In genomic region chr11:78203184-78203583, GRCh38 we compare ENCODE assay signal across 13 cellular contexts. TPM values are rescaled to one million over a fixed set of nuclear protein-coding genes. Genes with fewer than 3 reads are reported as not detected.
DNase-seq lines count a peak whose midpoint lies in the region; ATAC-seq, FAIRE-seq and TF ChIP-seq lines count a peak whose summit lies in the region.
"Had no signal": no experiment of that assay in that cellular context is flagged by ENCODE, and none has a peak within 500 bp of the region (broad histone marks: within the 10 kb centered on the region; RNA-seq: fewer than 3 reads in every experiment).

No MANE protein-coding gene starts in this region.

- peaks cover 0 to 72% (median 10%) of the 10 kb centered on the region in 6 donors for H3K36me3 ChIP-seq in spleen
- H3K36me3 ChIP-seq: SJCRH30 had no signal

- peak overlapping the region; percentile 30; the same call in 1 of the 2 replicates for H3K27ac Mint-ChIP-seq in WTC11
- peak overlapping the region; percentile 81 for H3K27ac Mint-ChIP-seq in activated naive CD8-positive, alpha-beta T cell treated with anti-CD3 and anti-CD28 coated beads, Interleukin-2, amount 50 U/mL, for 24 hours

- WGBS in spleen, 5 donors: 56 to 71% (median 61%) methylated on average over 10 of the region's 10 CpGs

- H3K4me3 ChIP-seq in spleen: peak overlapping the region in 2 of 8 donors; percentile 4 to 25
- H3K4me3 ChIP-seq: A549, cardiac muscle cell, SJCRH30 had no signal

- CTCF ChIA-PET in WTC11 (lab: Charles Lee): no interaction called here

- H3K4me1 Mint-ChIP-seq in WTC11: peaks cover 5% of the 10 kb centered on the region
- H3K4me1 Mint-ChIP-seq in activated naive CD8-positive, alpha-beta T cell treated with anti-CD3 and anti-CD28 coated beads, Interleukin-2, amount 50 U/mL, for 24 hours: peaks cover 33% of the 10 kb centered on the region

- peak; percentile 23 for DNase-seq in activated T-cell treated with anti-CD3 and anti-CD28 coated beads for 4 hours
- DNase-seq in activated T-cell treated with anti-CD3 and anti-CD28 coated beads, Interleukin-2, amount 50 U/mL, for 1 hour: no peak
- no peak for DNase-seq in WTC11 (ENCODE audit: low spot score)
- no peak for DNase-seq in activated naive CD8-positive, alpha-beta T cell treated with anti-CD3 and anti-CD28 coated beads, Interleukin-2, amount 50 U/mL, for 24 hours
- DNase-seq in spleen: peak; percentile 12
- DNase-seq in H54 (ENCODE audit: insufficient read length, low spot score): no peak
- DNase-seq in NCI-H524 (lab: John Stamatoyannopoulos, UW): no peak
- no peak for DNase-seq in NCI-H69 (lab: John Stamatoyannopoulos, UW)
- DNase-seq: NCI-H1048, NCI-H526, SJCRH30 had no signal

- TF ChIP-seq POLR2A in spleen (IDR thresholded peaks at IDR 0.05): no peak
- no peak for TF ChIP-seq POLR2A in H54 (IDR thresholded peaks at IDR 0.05; ENCODE audit: low read depth, low read length)

- no peak overlapping the region for H3K4me3 Mint-ChIP-seq in WTC11
- peak overlapping the region; percentile 66 for H3K4me3 Mint-ChIP-seq in activated naive CD8-positive, alpha-beta T cell treated with anti-CD3 and anti-CD28 coated beads, Interleukin-2, amount 50 U/mL, for 24 hours

- peaks cover 0 to 21% (median 14%) of the 10 kb centered on the region in 6 donors for H3K4me1 ChIP-seq in spleen
- H3K4me1 ChIP-seq: A549, SJCRH30 had no signal

- peak overlapping the region in 3 of 8 donors; percentile 24 to 61 (median 34) for H3K27ac ChIP-seq in spleen
- H3K27ac ChIP-seq: A549, cardiac muscle cell, SJCRH30 had no signal

- ATAC-seq in WTC11: no peak
- ATAC-seq in activated naive CD8-positive, alpha-beta T cell treated with anti-CD3 and anti-CD28 coated beads, Interleukin-2, amount 50 U/mL, for 24 hours: no peak
- ATAC-seq: A549 had no signal

- intact Hi-C loops in spleen (cut with DNase I; ENCODE audit: low total_unique reads): no loop called here

- H3K27me3 Mint-ChIP-seq in WTC11 (ENCODE audit: low read depth): no peaks in the 10 kb centered on the region
- no peaks in the 10 kb centered on the region for H3K27me3 Mint-ChIP-seq in activated naive CD8-positive, alpha-beta T cell treated with anti-CD3 and anti-CD28 coated beads, Interleukin-2, amount 50 U/mL, for 24 hours

- FAIRE-seq in H54 (lab: Jason Lieb, UNC): no peak
- FAIRE-seq: A549 had no signal

- H3K36me3 Mint-ChIP-seq in WTC11: peaks cover 3% of the 10 kb centered on the region; the same call in 1 of the 2 replicates
- peaks cover 5% of the 10 kb centered on the region for H3K36me3 Mint-ChIP-seq in activated naive CD8-positive, alpha-beta T cell treated with anti-CD3 and anti-CD28 coated beads, Interleukin-2, amount 50 U/mL, for 24 hours (ENCODE audit: low read depth)

- no peak for TF ChIP-seq CTCF in WTC11 (IDR thresholded peaks at IDR 0.05)
- no peak for TF ChIP-seq CTCF in spleen (IDR thresholded peaks at IDR 0.05 in 8 of 11, conservative IDR thresholded peaks at IDR 0.05 in 3 of 11)

- POLR2A ChIA-PET in WTC11 (lab: Charles Lee): interaction anchor here (0.7 kb wide), 1 partner anchor 451 kb away, joined by 4 read pairs; no protein-coding TSS in a partner anchor

- H3K27me3 ChIP-seq in spleen (replicated peaks in 1 of 7): no peaks in the 10 kb centered on the region
- H3K27me3 ChIP-seq: cardiac muscle cell, SJCRH30 had no signal

- H3K9me3 Mint-ChIP-seq in WTC11: no peaks in the 10 kb centered on the region
- H3K9me3 Mint-ChIP-seq in activated naive CD8-positive, alpha-beta T cell treated with anti-CD3 and anti-CD28 coated beads, Interleukin-2, amount 50 U/mL, for 24 hours: no peaks in the 10 kb centered on the region

- no peaks in the 10 kb centered on the region for H3K9me3 ChIP-seq in spleen
- H3K9me3 ChIP-seq: A549, SJCRH30 had no signal

TF ChIP-seq in WTC11, 78 proteins besides CTCF, POLR2A, EP300 and RAD21:
- no peak for TF ChIP-seq NR1H2 (CRISPR knock-in tag; IDR thresholded peaks at IDR 0.05)
- TF ChIP-seq, protein P1, sequence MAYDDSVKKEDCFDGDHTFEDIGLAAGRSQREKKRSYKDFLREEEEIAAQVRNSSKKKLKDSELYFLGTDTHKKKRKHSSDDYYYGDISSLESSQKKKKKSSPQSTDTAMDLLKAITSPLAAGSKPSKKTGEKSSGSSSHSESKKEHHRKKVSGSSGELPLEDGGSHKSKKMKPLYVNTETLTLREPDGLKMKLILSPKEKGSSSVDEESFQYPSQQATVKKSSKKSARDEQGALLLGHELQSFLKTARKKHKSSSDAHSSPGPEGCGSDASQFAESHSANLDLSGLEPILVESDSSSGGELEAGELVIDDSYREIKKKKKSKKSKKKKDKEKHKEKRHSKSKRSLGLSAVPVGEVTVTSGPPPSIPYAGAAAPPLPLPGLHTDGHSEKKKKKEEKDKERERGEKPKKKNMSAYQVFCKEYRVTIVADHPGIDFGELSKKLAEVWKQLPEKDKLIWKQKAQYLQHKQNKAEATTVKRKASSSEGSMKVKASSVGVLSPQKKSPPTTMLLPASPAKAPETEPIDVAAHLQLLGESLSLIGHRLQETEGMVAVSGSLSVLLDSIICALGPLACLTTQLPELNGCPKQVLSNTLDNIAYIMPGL (CRISPR knock-in tag; IDR thresholded peaks at IDR 0.05): no peak

RNA-seq across cellular contexts. Expression of gene USP35, which starts 14.5 kb away (rescaled TPM):
- total RNA-seq in WTC11 (2021) (9.1 to 10.6 TPM (median 9.6 TPM) in 3 replicates), spleen (1 to 10 TPM; 5.6 to 9.5 (median 6.5) TPM)
- 1 to 10 TPM; 1.6 to 6.5 (median 1.6) TPM for polyA plus RNA-seq in spleen

RNA-seq across cellular contexts. Expression of gene KCTD21, which starts 14.8 kb away (rescaled TPM):
- total RNA-seq in WTC11 (2021): 2.8 to 4.0 TPM (median 3.1 TPM) in 3 replicates
- total RNA-seq in spleen: 10 to 100 TPM in 2 of 7 donors, 1 to 10 TPM in 5; 6.0 to 13.6 (median 7.2) TPM
- polyA plus RNA-seq in spleen: 1 to 10 TPM; 1.2 to 3.4 (median 1.4) TPM

Comparison
In these comparisons a context has a peak if more than half of its experiments do, and no peak if none do; other contexts are left out.
1. DNase-seq: peak in activated T-cell treated with anti-CD3 and anti-CD28 coated beads for 4 hours (single experiment) and spleen (single experiment); none in activated T-cell treated with anti-CD3 and anti-CD28 coated beads, Interleukin-2, amount 50 U/mL, for 1 hour (single experiment), WTC11 (single experiment), activated naive CD8-positive, alpha-beta T cell treated with anti-CD3 and anti-CD28 coated beads, Interleukin-2, amount 50 U/mL, for 24 hours (single experiment), H54 (single experiment), NCI-H524 (0 of 2) and NCI-H69 (single experiment).